In genomic region chr9:124860582-124861341, GRCh38 we compare ENCODE assay signal across 9 cellular contexts. TPM values are rescaled to one million over a fixed set of nuclear protein-coding genes. Genes with fewer than 3 reads are reported as not detected.
DNase-seq lines count a peak whose midpoint lies in the region; ATAC-seq, FAIRE-seq and TF ChIP-seq lines count a peak whose summit lies in the region.
"Had no signal": no experiment of that assay in that cellular context is flagged by ENCODE, and none has a peak within 500 bp of the region (broad histone marks: within the 10 kb centered on the region; RNA-seq: fewer than 3 reads in every experiment).

No MANE protein-coding gene starts in this region.

- H3K27ac ChIP-seq in astrocyte (ENCODE audit: low read depth, low read length) (peak overlapping the region; percentile 90), thyroid gland (peak overlapping the region in 2 of 3 donors; percentile 92 to 96)

- H3K27ac Mint-ChIP-seq in astrocyte (ENCODE audit: unreplicated experiment): peak overlapping the region; percentile 89

- DNase-seq in activated T-cell treated with anti-CD3 and anti-CD28 coated beads, Interleukin-2, amount 50 U/mL, for 4 hours: no peak
- DNase-seq in activated T-cell treated with anti-CD3 and anti-CD28 coated beads, Interleukin-2, amount 50 U/mL, for 1 hour: no peak
- no peak for DNase-seq in astrocyte (ENCODE audit: low read depth)
- no peak for DNase-seq in lower leg skin (ENCODE audit: low spot score in 2 of 2)
- DNase-seq in thyroid gland: no peak
- no peak for DNase-seq in globus pallidus (ENCODE audit: low spot score)
- no peak for DNase-seq in NCI-H1417 treated with DMSO at 0.1 percent for 48 hours (lab: John Stamatoyannopoulos, UW)

- H3K9ac ChIP-seq in astrocyte (ENCODE audit: low read length): peak overlapping the region; percentile 98

- peaks cover 41% of the 10 kb centered on the region for H3K36me3 Mint-ChIP-seq in activated T-cell treated with anti-CD3 and anti-CD28 coated beads, Interleukin-2, amount 50 U/mL, for 4 hours (ENCODE audit: insufficient read depth)
- peaks cover 20% of the 10 kb centered on the region for H3K36me3 Mint-ChIP-seq in astrocyte (ENCODE audit: low read depth, unreplicated experiment)

- no peaks in the 10 kb centered on the region for H3K27me3 Mint-ChIP-seq in activated T-cell treated with anti-CD3 and anti-CD28 coated beads, Interleukin-2, amount 50 U/mL, for 4 hours (ENCODE audit: low read depth)
- no peaks in the 10 kb centered on the region for H3K27me3 Mint-ChIP-seq in astrocyte (ENCODE audit: low read depth, unreplicated experiment)

- H4K20me1 ChIP-seq in astrocyte (ENCODE audit: insufficient read depth, low read length): peaks cover 59% of the 10 kb centered on the region

- H3K4me1 Mint-ChIP-seq in activated T-cell treated with anti-CD3 and anti-CD28 coated beads, Interleukin-2, amount 50 U/mL, for 4 hours (ENCODE audit: low read depth): peaks cover 51% of the 10 kb centered on the region
- H3K4me1 Mint-ChIP-seq in astrocyte (ENCODE audit: low read depth, unreplicated experiment): peaks cover 22% of the 10 kb centered on the region

- H3K4me2 ChIP-seq in astrocyte (ENCODE audit: low read length): peak overlapping the region; percentile 100

- H3K4me3 Mint-ChIP-seq in activated T-cell treated with anti-CD3 and anti-CD28 coated beads, Interleukin-2, amount 50 U/mL, for 4 hours: peak overlapping the region; percentile 96
- H3K4me3 Mint-ChIP-seq in astrocyte (ENCODE audit: unreplicated experiment): peak overlapping the region; percentile 95

- H3K79me2 ChIP-seq in astrocyte (ENCODE audit: insufficient read depth, low read length): peaks cover 39% of the 10 kb centered on the region

- TF ChIP-seq POLR2A in lower leg skin (IDR thresholded peaks at IDR 0.05) (no peak), thyroid gland (IDR thresholded peaks at IDR 0.05) (no peak)

- no peaks in the 10 kb centered on the region for H3K27me3 ChIP-seq in astrocyte (ENCODE audit: insufficient read depth, low read length)
- no peaks in the 10 kb centered on the region for H3K27me3 ChIP-seq in thyroid gland

- intact Hi-C loops in lower leg skin (cut with DNase I; ENCODE audit: low total_unique reads): no loop called here
- intact Hi-C loops in thyroid gland (cut with DNase I): no loop called here

- H2AFZ ChIP-seq in astrocyte (ENCODE audit: low read depth, low read length): no peak overlapping the region

- ATAC-seq in activated T-cell treated with anti-CD3 and anti-CD28 coated beads, Interleukin-2, amount 50 U/mL, for 4 hours: no peak
- ATAC-seq in HG03045 (IDR thresholded peaks at IDR 0.05; ENCODE audit: unreplicated experiment): no peak

- peaks cover 19% of the 10 kb centered on the region for H3K4me1 ChIP-seq in astrocyte (ENCODE audit: insufficient read depth, low read length)
- peaks cover 16 to 29% of the 10 kb centered on the region in 2 donors for H3K4me1 ChIP-seq in thyroid gland

- 9 to 19% methylated on average over 6 to 12 of the region's 12 CpGs for WGBS in lower leg skin, 2 donors
- WGBS in thyroid gland, 2 donors: 19 to 23% methylated on average over 3 to 10 of the region's 12 CpGs

- TF ChIP-seq CTCF in astrocyte (IDR thresholded peaks at IDR 0.05; ENCODE audit: insufficient read depth, low read depth, low read length): no peak
- no peak for TF ChIP-seq CTCF in lower leg skin (IDR thresholded peaks at IDR 0.05)
- TF ChIP-seq CTCF in thyroid gland (IDR thresholded peaks at IDR 0.05): no peak

- H3K4me3 ChIP-seq in astrocyte (ENCODE audit: insufficient read depth, low read depth, low read length) (peak overlapping the region; percentile 96), lower leg skin (ENCODE audit: low read depth, poor library complexity, severe bottlenecking) (peak overlapping the region; percentile 54), thyroid gland (replicated peaks in 1 of 3) (peak overlapping the region in 2 of 3 donors; percentile 97 to 99)

- no peak for FAIRE-seq in astrocyte (lab: Jason Lieb, UNC)
- FAIRE-seq: HTR-8/SVneo had no signal

- H3K9me3 ChIP-seq in astrocyte (ENCODE audit: insufficient read depth, low read depth, low read length) (no peaks in the 10 kb centered on the region), thyroid gland (no peaks in the 10 kb centered on the region)

- no peaks in the 10 kb centered on the region for H3K9me3 Mint-ChIP-seq in activated T-cell treated with anti-CD3 and anti-CD28 coated beads, Interleukin-2, amount 50 U/mL, for 4 hours
- H3K9me3 Mint-ChIP-seq in astrocyte (ENCODE audit: unreplicated experiment): no peaks in the 10 kb centered on the region

- H3K36me3 ChIP-seq in astrocyte (ENCODE audit: insufficient read depth, low read length) (peaks cover 30% of the 10 kb centered on the region), thyroid gland (peaks cover 29 to 33% of the 10 kb centered on the region in 2 donors)

RNA-seq across cellular contexts. Expression of gene RPL35, which starts 1.0 kb away (rescaled TPM):
- 1,000 to 10,000 TPM; 2,385 to 2,622 (median 2,487) TPM for total RNA-seq in activated T-cell treated with anti-CD3 and anti-CD28 coated beads, Interleukin-2, amount 50 U/mL, for 4 hours
- total RNA-seq in astrocyte: 1,209 and 1,259 TPM in 2 replicates
- 1,000 to 10,000 TPM; 2,721 to 5,210 (median 3,159) TPM for total RNA-seq in lower leg skin
- 1,000 to 10,000 TPM; 1,231 to 2,313 (median 2,047) TPM for total RNA-seq in thyroid gland

RNA-seq across cellular contexts. Expression of gene ARPC5L, which starts 1.2 kb away (rescaled TPM):
- total RNA-seq in activated T-cell treated with anti-CD3 and anti-CD28 coated beads, Interleukin-2, amount 50 U/mL, for 4 hours: 100 to 1,000 TPM; 131 to 146 (median 146) TPM
- total RNA-seq in astrocyte (56.0 and 57.0 TPM in 2 replicates), lower leg skin (10 to 100 TPM; 34.8 to 45.5 (median 42.3) TPM), thyroid gland (10 to 100 TPM; 19.8 to 29.6 (median 20.4) TPM)

RNA-seq across cellular contexts. Expression of gene WDR38, which starts 7.5 kb away (rescaled TPM):
- not detected for total RNA-seq in activated T-cell treated with anti-CD3 and anti-CD28 coated beads, Interleukin-2, amount 50 U/mL, for 4 hours
- total RNA-seq in astrocyte (not detected in 2 replicates), lower leg skin (not detected), thyroid gland (1 to 10 TPM in 1 of 4 donors, under 1 TPM in 2, not detected in 1; 0.33 to 1.5 (median 0.79) TPM)
